8 cellular contexts compared by ENCODE assay signal in genomic region chr20:62623488-62624324, GRCh38. TPM values are rescaled to one million over a fixed set of nuclear protein-coding genes. Genes with fewer than 3 reads are reported as not detected.
DNase-seq lines count a peak whose midpoint lies in the region; ATAC-seq and TF ChIP-seq lines count a peak whose summit lies in the region.

No MANE protein-coding gene starts in this region.

- H3K27me3 ChIP-seq in endodermal cell (ENCODE audit: control insufficient read depth, insufficient read depth, low read length, poor library complexity, severe bottlenecking) (no peaks in the 10 kb centered on the region), mucosa of stomach (ENCODE audit: control insufficient read depth, insufficient read depth, low read length) (no peaks in the 10 kb centered on the region)

- DNase-seq in AG08396 (ENCODE audit: low spot score): peak; percentile 97
- peak; percentile 15 for DNase-seq in NCI-H82 treated with DMSO at 0.1 percent for 48 hours (lab: John Stamatoyannopoulos, UW; ENCODE audit: unreplicated experiment)
- DNase-seq in activated CD8-positive, alpha-beta memory T cell treated with anti-CD3 and anti-CD28 coated beads for 24 hours: peak; percentile 93
- peak; percentile 96 for DNase-seq in endodermal cell
- peak; percentile 86 to 88 for DNase-seq in stimulated activated CD8-positive, alpha-beta memory T cell treated with anti-CD3 and anti-CD28 coated beads, Interleukin-7, amount 100 ng/mL, for 48 hours (ENCODE audit: extremely low read depth in 1 of 2, low read depth in 1 of 2)

- 36 to 46% methylated on average over 16 to 23 of the region's 23 CpGs for WGBS in endodermal cell (ENCODE audit: insufficient coverage in 1 of 2, insufficient read length in 1 of 2), 2 experiments

- H3K36me3 ChIP-seq in endodermal cell (ENCODE audit: control insufficient read depth, insufficient read depth, low read length) (no peaks in the 10 kb centered on the region), mucosa of stomach (ENCODE audit: control insufficient read depth, insufficient read depth, low read length) (no peaks in the 10 kb centered on the region)

- no peaks in the 10 kb centered on the region for H3K9me3 Mint-ChIP-seq in endodermal cell

- no peaks in the 10 kb centered on the region for H3K27me3 Mint-ChIP-seq in endodermal cell (ENCODE audit: insufficient read depth)

- no peaks in the 10 kb centered on the region for H3K36me3 Mint-ChIP-seq in endodermal cell (ENCODE audit: low read depth)

- H3K9me3 ChIP-seq in endodermal cell (ENCODE audit: control insufficient read depth, low read length) (no peaks in the 10 kb centered on the region), mucosa of stomach (ENCODE audit: control insufficient read depth, low read length) (no peaks in the 10 kb centered on the region)

- H3K9ac ChIP-seq in endodermal cell (ENCODE audit: extremely low read depth, low read length, poor library complexity, severe bottlenecking) (no peak overlapping the region), mucosa of stomach (ENCODE audit: low read length) (peak overlapping the region; percentile 76)

- ATAC-seq in GM18867 (IDR thresholded peaks at IDR 0.05; ENCODE audit: unreplicated experiment): peak; percentile 79
- peak; percentile 58 for ATAC-seq in HG03064 (IDR thresholded peaks at IDR 0.05; ENCODE audit: low read depth, unreplicated experiment)

- no peak overlapping the region for H3K27ac ChIP-seq in endodermal cell (ENCODE audit: low read depth, low read length)

- peaks cover 17% of the 10 kb centered on the region for H3K4me1 Mint-ChIP-seq in endodermal cell

- no peak for TF ChIP-seq CTCF in endodermal cell (conservative IDR thresholded peaks at IDR 0.05)

- peak overlapping the region; percentile 53 for H3K27ac Mint-ChIP-seq in endodermal cell

- H3K4me1 ChIP-seq in endodermal cell (ENCODE audit: control insufficient read depth, insufficient read depth, low read length) (peaks cover 8% of the 10 kb centered on the region), mucosa of stomach (ENCODE audit: control insufficient read depth, insufficient read depth, low read length) (peaks cover 48% of the 10 kb centered on the region)

- H3K4me3 ChIP-seq in endodermal cell (ENCODE audit: low read length) (no peak overlapping the region), mucosa of stomach (ENCODE audit: low read length) (no peak overlapping the region)

- no peak overlapping the region for H3K4me3 Mint-ChIP-seq in endodermal cell

RNA-seq across cellular contexts. Expression of gene SLCO4A1, which starts 18.6 kb away (rescaled TPM):
- total RNA-seq in endodermal cell: 1 to 10 TPM; 2.9 to 5.0 TPM
- 2.0 TPM for polyA plus RNA-seq in endodermal cell (2013, experiment 1 of 2)
- 1.7 TPM for polyA plus RNA-seq in endodermal cell (2013, experiment 2 of 2)

Comparison
In these comparisons a context has a peak if more than half of its experiments do, and no peak if none do; other contexts are left out.
1. DNase-seq: peak in every context shown above with its lines; median percentile 97 in AG08396; 96 in endodermal cell; 93 in activated CD8-positive, alpha-beta memory T cell treated with anti-CD3 and anti-CD28 coated beads for 24 hours; 87 in stimulated activated CD8-positive, alpha-beta memory T cell treated with anti-CD3 and anti-CD28 coated beads, Interleukin-7, amount 100 ng/mL, for 48 hours; 15 in NCI-H82 treated with DMSO at 0.1 percent for 48 hours.